8 cellular contexts compared by ENCODE assay signal in the genomic region with DNA sequence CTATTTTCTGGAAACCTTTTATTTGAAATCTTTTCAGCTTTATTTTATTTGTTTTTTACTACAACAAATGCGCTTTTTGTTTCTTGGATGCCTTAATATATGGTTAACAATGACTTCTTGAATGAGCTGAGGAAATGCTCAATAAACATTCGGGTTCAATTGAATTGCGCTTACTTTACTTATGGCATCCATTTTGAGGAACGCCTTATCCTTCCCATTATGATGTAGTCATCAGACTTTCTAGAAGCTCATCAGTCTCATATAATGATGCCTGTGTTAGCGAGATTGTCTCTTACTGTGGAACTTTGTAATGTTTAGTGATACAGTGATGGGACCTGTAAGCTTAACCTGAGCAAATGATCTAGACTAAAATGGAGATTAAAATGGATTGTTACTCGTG. TPM values are rescaled to one million over a fixed set of nuclear protein-coding genes. Genes with fewer than 3 reads are reported as not detected.
A peak's percentile ranks its signal among the peaks of the same experiment; 100 is the strongest.
DNase-seq lines count a peak whose midpoint lies in the region; ATAC-seq and TF ChIP-seq lines count a peak whose summit lies in the region.

No MANE protein-coding gene starts in this region.

- H3K27me3 Mint-ChIP-seq in progenitor cell of endocrine pancreas: no peaks in the 10 kb centered on the region

- H3K9me2 ChIP-seq in PC-3 (replicated peaks; ENCODE audit: low read length): no peaks in the 10 kb centered on the region

- H3K27me3 ChIP-seq in GM06990 (replicated peaks; ENCODE audit: control insufficient read depth, insufficient read depth, low read length) (no peaks in the 10 kb centered on the region), PC-3 (ENCODE audit: low read length) (no peaks in the 10 kb centered on the region)

- intact Hi-C loops in PC-3 (cut with micrococcal nuclease): no loop called here

- H3K4me3 Mint-ChIP-seq in progenitor cell of endocrine pancreas (ENCODE audit: low read depth): peak overlapping the region; percentile 99

- H3K4me3 ChIP-seq in GM06990 (replicated peaks; ENCODE audit: low read depth, low read length): peak overlapping the region; percentile 81
- H3K4me3 ChIP-seq in PC-3 (ENCODE audit: low read length): peak overlapping the region; percentile 83
- peak overlapping the region; percentile 97 for H3K4me3 ChIP-seq in epithelial cell of esophagus (ENCODE audit: low read length)

- H3K4me1 ChIP-seq in PC-3 (ENCODE audit: insufficient read depth, low read length): peaks cover 7% of the 10 kb centered on the region; the same call in 1 of the 2 replicates

- no peak for TF ChIP-seq CTCF in GM06990 (IDR thresholded peaks at IDR 0.05; ENCODE audit: insufficient read depth, low read length, poor library complexity, severe bottlenecking)
- no peak for TF ChIP-seq CTCF in PC-3 (conservative IDR thresholded peaks at IDR 0.05; ENCODE audit: low read depth, low read length)
- no peak for TF ChIP-seq CTCF in epithelial cell of esophagus (IDR thresholded peaks at IDR 0.05; ENCODE audit: insufficient read depth, low read depth, low read length, missing control alignments)
- TF ChIP-seq CTCF in progenitor cell of endocrine pancreas (IDR thresholded peaks at IDR 0.05; ENCODE audit: unreplicated experiment): no peak

- H3K4me1 Mint-ChIP-seq in progenitor cell of endocrine pancreas (ENCODE audit: low read depth): peaks cover 24% of the 10 kb centered on the region

- POLR2A ChIA-PET in PC-3 (lab: Charles Lee; ENCODE audit: unreplicated experiment): no interaction called here

- CTCF ChIA-PET in PC-3 (lab: Charles Lee): no interaction called here

- no TSS peak for BruUV-seq in PC-3 (replicated peaks; lab: Mats Ljungman, UMichigan)

- no peaks in the 10 kb centered on the region for H3F3A ChIP-seq in PC-3 (ENCODE audit: low read length, unreplicated experiment)

- H3K9me3 Mint-ChIP-seq in progenitor cell of endocrine pancreas (ENCODE audit: low read depth): no peaks in the 10 kb centered on the region

- no peaks in the 10 kb centered on the region for H3K9me3 ChIP-seq in PC-3 (ENCODE audit: low read length)

- H2AFZ ChIP-seq in PC-3 (ENCODE audit: low read length): no peak overlapping the region; the same call in 1 of the 2 replicates

- DNase-seq in GM06990 (ENCODE audit: extremely low read depth, insufficient read length) (no peak), PC-3 (no peak), epithelial cell of esophagus (ENCODE audit: low read depth) (no peak), progenitor cell of endocrine pancreas (ENCODE audit: low spot score, unreplicated experiment) (no peak)
- DNase-seq in central memory CD4-positive, alpha-beta T cell: no peak

- no peaks in the 10 kb centered on the region for H4K20me1 ChIP-seq in PC-3 (ENCODE audit: low read length)

- peak overlapping the region; percentile 83 for H3K4me2 ChIP-seq in PC-3 (ENCODE audit: low read length)

- H3K36me3 ChIP-seq in GM06990 (ENCODE audit: control insufficient read depth, insufficient read depth, low read length): no peaks in the 10 kb centered on the region; the same call in none of the 2 replicates
- no peaks in the 10 kb centered on the region for H3K36me3 ChIP-seq in PC-3 (ENCODE audit: low read depth, low read length)

- ATAC-seq in PC-3 (no peak), GM19395 (IDR thresholded peaks at IDR 0.05; ENCODE audit: unreplicated experiment) (no peak), GM19467 (IDR thresholded peaks at IDR 0.05; ENCODE audit: unreplicated experiment) (no peak), GM21825 (IDR thresholded peaks at IDR 0.05; ENCODE audit: unreplicated experiment) (no peak)

- H3K79me2 ChIP-seq in PC-3 (ENCODE audit: low read length): peaks cover 51% of the 10 kb centered on the region

- H3K27ac Mint-ChIP-seq in progenitor cell of endocrine pancreas: peak overlapping the region; percentile 91

- no peak overlapping the region for H3K27ac ChIP-seq in PC-3 (ENCODE audit: low read length)

- peaks cover 5% of the 10 kb centered on the region for H3K36me3 Mint-ChIP-seq in progenitor cell of endocrine pancreas (ENCODE audit: insufficient read depth)

- peak overlapping the region; percentile 78 for H3K9ac ChIP-seq in PC-3 (ENCODE audit: low read length)

RNA-seq across cellular contexts. Expression of a gene that starts 0.9 kb away (rescaled TPM):
- 1.4 and 1.6 TPM in 2 replicates for total RNA-seq in PC-3 (2014; rRNA removed)
- total RNA-seq in progenitor cell of endocrine pancreas: 4.0 and 4.2 TPM in 2 replicates

RNA-seq across cellular contexts. Expression of a gene that starts 0.9 kb away (rescaled TPM):
- 6.6 and 6.7 TPM in 2 replicates for total RNA-seq in PC-3 (2014; rRNA removed)
- 20.8 and 22.8 TPM in 2 replicates for total RNA-seq in progenitor cell of endocrine pancreas

RNA-seq across cellular contexts. Expression of a gene that starts 1.6 kb away (rescaled TPM):
- total RNA-seq in PC-3 (2014; rRNA removed): 4.7 and 7.7 TPM in 2 replicates
- total RNA-seq in progenitor cell of endocrine pancreas: 14.9 and 17.1 TPM in 2 replicates
